Comparison of ENCODE assay signal across 1 cellular context in genomic region chr3:13600950-13601691, GRCh38.
TF ChIP-seq lines count a peak whose summit lies in the region.

No MANE protein-coding gene starts in this region.

TF ChIP-seq in H1, 55 proteins besides CTCF, POLR2A, EP300 and RAD21 (continued from another document):
- TF ChIP-seq CBX5 (IDR thresholded peaks at IDR 0.05; ENCODE audit: low read depth, low read length) (no peak), FOSL1 (IDR thresholded peaks at IDR 0.05; ENCODE audit: insufficient read depth, low read depth, low read length) (no peak), YY1 (IDR thresholded peaks at IDR 0.05; ENCODE audit: low read depth, low read length) (no peak), BRCA1 (IDR thresholded peaks at IDR 0.05; ENCODE audit: low read depth, low read length) (no peak), ZNF274 (IDR thresholded peaks at IDR 0.05; ENCODE audit: borderline replicate concordance, extremely low read depth, low read length) (no peak), EGR1 (IDR thresholded peaks at IDR 0.05; ENCODE audit: borderline replicate concordance, low read depth, low read length) (no peak), SUZ12 (IDR thresholded peaks at IDR 0.05; ENCODE audit: low read length) (no peak), SIN3A (conservative IDR thresholded peaks at IDR 0.05 in 1 of 2, IDR thresholded peaks at IDR 0.05 in 1 of 2; ENCODE audit: low read depth in 1 of 2, low read length in 2 of 2) (no peak), CHD2 (IDR thresholded peaks at IDR 0.05; ENCODE audit: low read length) (no peak), SAP30 (IDR thresholded peaks at IDR 0.05; ENCODE audit: insufficient read depth, insufficient replicate concordance, low read length) (no peak), CEBPB (IDR thresholded peaks at IDR 0.05; ENCODE audit: low read depth, low read length) (no peak), POU5F1 (IDR thresholded peaks at IDR 0.05; ENCODE audit: low read depth, low read length) (no peak), HDAC6 (IDR thresholded peaks at IDR 0.05; ENCODE audit: low read depth, low read length) (no peak), TEAD4 (IDR thresholded peaks at IDR 0.05; ENCODE audit: low read depth, low read length) (no peak), CBX8 (IDR thresholded peaks at IDR 0.05; ENCODE audit: borderline replicate concordance, low read depth, low read length) (no peak)
- TF ChIP-seq, protein P1, sequence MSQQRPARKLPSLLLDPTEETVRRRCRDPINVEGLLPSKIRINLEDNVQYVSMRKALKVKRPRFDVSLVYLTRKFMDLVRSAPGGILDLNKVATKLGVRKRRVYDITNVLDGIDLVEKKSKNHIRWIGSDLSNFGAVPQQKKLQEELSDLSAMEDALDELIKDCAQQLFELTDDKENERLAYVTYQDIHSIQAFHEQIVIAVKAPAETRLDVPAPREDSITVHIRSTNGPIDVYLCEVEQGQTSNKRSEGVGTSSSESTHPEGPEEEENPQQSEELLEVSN (IDR thresholded peaks at IDR 0.05), result no peak
